Comparison of ENCODE assay signal across 1 cellular context in the genomic region with DNA sequence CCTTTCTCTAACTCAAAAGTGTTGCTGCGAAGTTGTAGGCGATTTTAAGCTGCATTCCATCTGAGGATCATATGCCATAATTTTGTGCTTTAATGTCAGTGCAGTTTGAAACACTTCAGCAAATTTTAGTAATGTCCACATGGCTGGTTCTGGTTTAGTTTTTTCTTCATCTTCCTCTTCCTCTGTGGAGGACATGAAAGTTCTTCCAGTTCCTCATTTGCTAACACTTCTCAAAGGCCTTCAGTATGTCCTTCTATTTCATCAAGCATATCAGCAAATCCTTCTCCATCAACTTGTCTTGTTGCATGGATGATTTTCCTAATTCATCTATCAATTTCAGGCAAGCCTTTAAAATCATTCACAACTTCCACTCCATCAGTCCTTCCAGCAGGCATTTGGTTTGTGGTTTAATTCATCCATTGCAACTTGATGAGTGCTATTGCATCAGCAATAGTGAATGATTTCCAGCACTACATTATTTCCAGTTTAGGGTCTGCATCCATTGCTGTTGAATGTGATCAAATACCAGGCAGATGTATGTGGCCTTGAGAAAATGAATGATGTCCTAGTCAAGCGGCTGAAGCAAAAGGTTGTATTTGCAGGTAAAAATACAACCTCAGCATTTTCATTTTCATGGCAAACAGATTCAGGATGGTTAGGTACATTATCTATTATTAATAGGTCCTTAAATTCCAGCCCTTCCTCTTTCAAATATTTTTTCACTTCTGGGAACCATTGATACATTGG.
TF ChIP-seq lines count a peak whose summit lies in the region.

No MANE protein-coding gene starts in this region.

TF ChIP-seq in HepG2, 621 proteins besides CTCF, POLR2A, EP300 and RAD21:
- no peak for TF ChIP-seq ZNF24 (IDR thresholded peaks at IDR 0.05)
- TF ChIP-seq, protein P1, sequence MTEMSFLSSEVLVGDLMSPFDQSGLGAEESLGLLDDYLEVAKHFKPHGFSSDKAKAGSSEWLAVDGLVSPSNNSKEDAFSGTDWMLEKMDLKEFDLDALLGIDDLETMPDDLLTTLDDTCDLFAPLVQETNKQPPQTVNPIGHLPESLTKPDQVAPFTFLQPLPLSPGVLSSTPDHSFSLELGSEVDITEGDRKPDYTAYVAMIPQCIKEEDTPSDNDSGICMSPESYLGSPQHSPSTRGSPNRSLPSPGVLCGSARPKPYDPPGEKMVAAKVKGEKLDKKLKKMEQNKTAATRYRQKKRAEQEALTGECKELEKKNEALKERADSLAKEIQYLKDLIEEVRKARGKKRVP (CRISPR knock-in tag; IDR thresholded peaks at IDR 0.05), result peak in 1 of 2 experiments; percentile 79; a peak in 2 of 4 replicates
- TF ChIP-seq CEBPB (IDR thresholded peaks at IDR 0.05; ENCODE audit: borderline replicate concordance, low read depth, low read length), result peak; percentile 52; the same call in 1 of the 2 replicates
- TF ChIP-seq MAFF (IDR thresholded peaks at IDR 0.05; ENCODE audit: low read depth, low read length), result peak; percentile 94
- TF ChIP-seq KLF6 (CRISPR knock-in tag; IDR thresholded peaks at IDR 0.05), result no peak
- TF ChIP-seq, protein P2, sequence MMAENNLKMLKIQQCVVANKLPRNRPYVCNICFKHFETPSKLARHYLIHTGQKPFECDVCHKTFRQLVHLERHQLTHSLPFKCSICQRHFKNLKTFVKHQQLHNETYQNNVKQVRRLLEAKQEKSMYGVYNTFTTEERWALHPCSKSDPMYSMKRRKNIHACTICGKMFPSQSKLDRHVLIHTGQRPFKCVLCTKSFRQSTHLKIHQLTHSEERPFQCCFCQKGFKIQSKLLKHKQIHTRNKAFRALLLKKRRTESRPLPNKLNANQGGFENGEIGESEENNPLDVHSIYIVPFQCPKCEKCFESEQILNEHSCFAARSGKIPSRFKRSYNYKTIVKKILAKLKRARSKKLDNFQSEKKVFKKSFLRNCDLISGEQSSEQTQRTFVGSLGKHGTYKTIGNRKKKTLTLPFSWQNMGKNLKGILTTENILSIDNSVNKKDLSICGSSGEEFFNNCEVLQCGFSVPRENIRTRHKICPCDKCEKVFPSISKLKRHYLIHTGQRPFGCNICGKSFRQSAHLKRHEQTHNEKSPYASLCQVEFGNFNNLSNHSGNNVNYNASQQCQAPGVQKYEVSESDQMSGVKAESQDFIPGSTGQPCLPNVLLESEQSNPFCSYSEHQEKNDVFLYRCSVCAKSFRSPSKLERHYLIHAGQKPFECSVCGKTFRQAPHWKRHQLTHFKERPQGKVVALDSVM (CRISPR knock-in tag; IDR thresholded peaks at IDR 0.05), result no peak
- TF ChIP-seq CEBPG (CRISPR knock-in tag; IDR thresholded peaks at IDR 0.05), result peak; percentile 38; the same call in 1 of the 2 replicates
- peak; percentile 94 to 97 for TF ChIP-seq MAFK (conservative IDR thresholded peaks at IDR 0.05 in 1 of 2, IDR thresholded peaks at IDR 0.05 in 1 of 2; ENCODE audit: low read length in 2 of 2)
